Comparison of ENCODE assay signal across 20 cellular contexts in genomic region chr17:962166-962565, GRCh38.
"Had no signal": no experiment of that assay in that cellular context is flagged by ENCODE, and none has a peak within 500 bp of the region (broad histone marks: within the 10 kb centered on the region; RNA-seq: fewer than 3 reads in every experiment).

No MANE protein-coding gene starts in this region.

- H3K27ac ChIP-seq: neutrophil, thoracic aorta, vagina had no signal

- H3K4me1 Mint-ChIP-seq: activated B cell treated with CpG ODN at 0.5 μM for 24 hours; activated CD4-positive, alpha-beta T cell treated with anti-CD3 and anti-CD28 coated beads, Interleukin-2, amount 10 ng/mL, durations not matched to agents 24 days and 14 days; immature natural killer cell; naive thymus-derived CD8-positive, alpha-beta T cell; stimulated activated naive B cell treated with anti-CD40 and anti-IgM and Interleukin-4, amounts not matched to agents 10 μg/mL and 1 μg/mL and 100 μg/mL, for 72 hours; T-cell had no signal

- H3K4me3 ChIP-seq: gastrocnemius medialis, mucosa of descending colon, thoracic aorta, vagina had no signal

- H3K4me3 Mint-ChIP-seq: activated B cell treated with CpG ODN at 0.5 μM for 24 hours; activated CD4-positive, alpha-beta T cell treated with anti-CD3 and anti-CD28 coated beads, Interleukin-2, amount 10 ng/mL, durations not matched to agents 24 days and 14 days; activated CD8-positive, alpha-beta T cell treated with anti-CD3 and anti-CD28 coated beads for 36 hours; immature natural killer cell; naive thymus-derived CD8-positive, alpha-beta T cell; stimulated activated naive B cell treated with anti-CD40 and anti-IgM and Interleukin-4, amounts not matched to agents 10 μg/mL and 1 μg/mL and 100 μg/mL, for 72 hours; T-cell had no signal

- H3K36me3 Mint-ChIP-seq: immature natural killer cell; naive thymus-derived CD8-positive, alpha-beta T cell; stimulated activated naive B cell treated with anti-CD40 and anti-IgM and Interleukin-4, amounts not matched to agents 10 μg/mL and 1 μg/mL and 100 μg/mL, for 72 hours; T-cell had no signal

- H3K9me3 ChIP-seq: gastrocnemius medialis, mucosa of descending colon, neutrophil, thoracic aorta, vagina had no signal

- H3K27me3 ChIP-seq: gastrocnemius medialis, vagina had no signal

- ATAC-seq: activated CD8-positive, alpha-beta T cell treated with anti-CD3 and anti-CD28 coated beads for 36 hours; esophagus mucosa; gastrocnemius medialis; mucosa of descending colon; naive thymus-derived CD8-positive, alpha-beta T cell; stimulated activated naive B cell treated with anti-CD40 and anti-IgM and Interleukin-4, amounts not matched to agents 10 μg/mL and 1 μg/mL and 100 μg/mL, for 72 hours; T-cell had no signal

- H3K27ac Mint-ChIP-seq: activated B cell treated with CpG ODN at 0.5 μM for 24 hours; activated CD4-positive, alpha-beta T cell treated with anti-CD3 and anti-CD28 coated beads, Interleukin-2, amount 10 ng/mL, durations not matched to agents 24 days and 14 days; activated CD8-positive, alpha-beta T cell treated with anti-CD3 and anti-CD28 coated beads for 36 hours; activated T-helper 2 cell treated with anti-CD3 and anti-CD28 coated beads, Interferon-gamma antibody, Interleukin-2, Interleukin-4, amounts not matched to agents 10 μg/mL and 5 μg/mL and 100 μg/mL, durations not matched to agents 14 hours and 24 hours and 36 hours; immature natural killer cell; stimulated activated naive B cell treated with anti-CD40 and anti-IgM and Interleukin-4, amounts not matched to agents 10 μg/mL and 1 μg/mL and 100 μg/mL, for 72 hours; T-cell had no signal

- DNase-seq: activated B cell treated with CpG ODN at 0.5 μM for 24 hours; activated CD4-positive, alpha-beta T cell treated with anti-CD3 and anti-CD28 coated beads, Interleukin-2, amount 10 ng/mL, durations not matched to agents 24 days and 14 days; activated CD8-positive, alpha-beta T cell treated with anti-CD3 and anti-CD28 coated beads for 36 hours; activated naive CD4-positive, alpha-beta T cell treated with Interleukin-2 at 50 U/mL for 16 hours; activated T-cell treated with anti-CD3 and anti-CD28 coated beads, Interleukin-2, amount 50 U/mL, for 1 hour; anterior cingulate cortex; cerebellar nuclear complex; cortex of kidney; gastrocnemius medialis; head of caudate nucleus; immature natural killer cell; naive thymus-derived CD8-positive, alpha-beta T cell; stimulated activated naive B cell treated with anti-CD40 and anti-IgM and Interleukin-4, amounts not matched to agents 10 μg/mL and 1 μg/mL and 100 μg/mL, for 72 hours; T-cell had no signal

- H3K36me3 ChIP-seq: gastrocnemius medialis, neutrophil, thoracic aorta, vagina had no signal

- H3K9me3 Mint-ChIP-seq: activated B cell treated with CpG ODN at 0.5 μM for 24 hours; activated CD4-positive, alpha-beta T cell treated with anti-CD3 and anti-CD28 coated beads, Interleukin-2, amount 10 ng/mL, durations not matched to agents 24 days and 14 days; activated CD8-positive, alpha-beta T cell treated with anti-CD3 and anti-CD28 coated beads for 36 hours; activated T-helper 2 cell treated with anti-CD3 and anti-CD28 coated beads, Interferon-gamma antibody, Interleukin-2, Interleukin-4, amounts not matched to agents 10 μg/mL and 5 μg/mL and 100 μg/mL, durations not matched to agents 14 hours and 24 hours and 36 hours; immature natural killer cell; naive thymus-derived CD8-positive, alpha-beta T cell; stimulated activated naive B cell treated with anti-CD40 and anti-IgM and Interleukin-4, amounts not matched to agents 10 μg/mL and 1 μg/mL and 100 μg/mL, for 72 hours; T-cell had no signal
